In genomic region chr5:71677977-71678376, GRCh38 we compare ENCODE assay signal across 11 cellular contexts. TPM values are rescaled to one million over a fixed set of nuclear protein-coding genes. Genes with fewer than 3 reads are reported as not detected.
"Had no signal": no experiment of that assay in that cellular context is flagged by ENCODE, and none has a peak within 500 bp of the region (broad histone marks: within the 10 kb centered on the region; RNA-seq: fewer than 3 reads in every experiment).

No MANE protein-coding gene starts in this region.

- H3K9me3 Mint-ChIP-seq: GM23338 had no signal

- H2AFZ ChIP-seq: GM23338 had no signal

- H3K4me1 ChIP-seq: HAP-1 had no signal

- H3K9me3 ChIP-seq: HAP-1 had no signal

- H3K4me2 ChIP-seq: GM23338, KMS-11 had no signal

- H3K27ac Mint-ChIP-seq: GM23338 had no signal

- H3K4me3 Mint-ChIP-seq: GM23338 had no signal

- H3K9ac ChIP-seq: KMS-11 had no signal

- DNase-seq: H7, IMR-90, Karpas-422, KBM-7 had no signal

- H3K4me1 Mint-ChIP-seq: GM23338 had no signal

- H3K36me3 ChIP-seq: HAP-1 had no signal

- ATAC-seq: GM23338, HCT116 had no signal

- H3K4me3 ChIP-seq: GM23338, HAP-1 had no signal

- H3K27ac ChIP-seq: HL-60, KMS-11 had no signal

RNA-seq across cellular contexts. Expression of gene CARTPT, which starts 41.1 kb away (rescaled TPM):
- total RNA-seq: GM23338, H4, H7, HT1080, IMR-90 had no signal
- polyA plus RNA-seq: GM23338, IMR-90 had no signal
